Comparison of ENCODE assay signal across 1 cellular context in genomic region chr2:29627366-29627765, GRCh38.
TF ChIP-seq lines count a peak whose summit lies in the region.

No MANE protein-coding gene starts in this region.

TF ChIP-seq in SK-N-SH, 30 proteins besides CTCF, POLR2A, EP300 and RAD21 (continued from another document):
- TF ChIP-seq, protein P1, sequence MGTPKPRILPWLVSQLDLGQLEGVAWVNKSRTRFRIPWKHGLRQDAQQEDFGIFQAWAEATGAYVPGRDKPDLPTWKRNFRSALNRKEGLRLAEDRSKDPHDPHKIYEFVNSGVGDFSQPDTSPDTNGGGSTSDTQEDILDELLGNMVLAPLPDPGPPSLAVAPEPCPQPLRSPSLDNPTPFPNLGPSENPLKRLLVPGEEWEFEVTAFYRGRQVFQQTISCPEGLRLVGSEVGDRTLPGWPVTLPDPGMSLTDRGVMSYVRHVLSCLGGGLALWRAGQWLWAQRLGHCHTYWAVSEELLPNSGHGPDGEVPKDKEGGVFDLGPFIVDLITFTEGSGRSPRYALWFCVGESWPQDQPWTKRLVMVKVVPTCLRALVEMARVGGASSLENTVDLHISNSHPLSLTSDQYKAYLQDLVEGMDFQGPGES (IDR thresholded peaks at IDR 0.05; ENCODE audit: low read depth, low read length), result no peak
- no peak for TF ChIP-seq POLR2AphosphoS5 (IDR thresholded peaks at IDR 0.05; ENCODE audit: low read depth, low read length)
- no peak for TF ChIP-seq ZBTB33 (IDR thresholded peaks at IDR 0.05; ENCODE audit: borderline replicate concordance, low read depth)
- no peak for TF ChIP-seq NFIC (IDR thresholded peaks at IDR 0.05; ENCODE audit: borderline replicate concordance)
- no peak for TF ChIP-seq NRF1 (IDR thresholded peaks at IDR 0.05; ENCODE audit: low read depth, low read length)
- TF ChIP-seq GATA2 (CRISPR knock-in tag; IDR thresholded peaks at IDR 0.05), result no peak
- TF ChIP-seq RCOR1 (IDR thresholded peaks at IDR 0.05; ENCODE audit: low read length), result no peak
- no peak for TF ChIP-seq FOXJ3 (CRISPR knock-in tag; IDR thresholded peaks at IDR 0.05)
- no peak for TF ChIP-seq TAF1 (IDR thresholded peaks at IDR 0.05; ENCODE audit: borderline replicate concordance, low read depth, low read length)
